Comparison of ENCODE assay signal across 21 cellular contexts in the genomic region with DNA sequence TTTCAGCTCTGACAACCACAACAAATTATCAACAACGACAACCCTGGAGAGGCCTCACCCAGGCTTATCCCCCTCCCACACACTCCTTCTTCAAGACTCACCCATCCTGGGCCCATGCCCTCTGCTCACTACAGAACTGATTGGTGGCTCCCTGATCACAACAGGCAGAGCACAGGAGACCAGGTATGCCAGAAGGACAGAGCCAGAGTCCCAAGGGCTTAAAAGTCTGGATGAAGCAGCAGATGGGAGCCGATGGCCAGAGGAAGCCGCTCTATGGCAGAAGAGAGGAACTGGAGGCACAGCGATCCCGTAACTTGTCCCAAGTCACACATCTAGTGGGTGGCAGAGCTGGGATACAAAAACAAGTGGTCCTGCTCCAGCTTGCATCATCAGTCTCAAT. TPM values are rescaled to one million over a fixed set of nuclear protein-coding genes. Genes with fewer than 3 reads are reported as not detected.
"Had no signal": no experiment of that assay in that cellular context is flagged by ENCODE, and none has a peak within 500 bp of the region (broad histone marks: within the 10 kb centered on the region; RNA-seq: fewer than 3 reads in every experiment).

No MANE protein-coding gene starts in this region.

- H3K27ac Mint-ChIP-seq: activated CD8-positive, alpha-beta T cell treated with anti-CD3 and anti-CD28 coated beads, Interleukin-2, amount 10 ng/mL, durations not matched to agents 7 days and 5 days; activated naive CD8-positive, alpha-beta T cell; immature natural killer cell; natural killer cell had no signal

- ATAC-seq: activated CD8-positive, alpha-beta T cell treated with anti-CD3 and anti-CD28 coated beads, Interleukin-2, amount 10 ng/mL, durations not matched to agents 7 days and 5 days; left colon; mucosa of descending colon; natural killer cell; psoas muscle; stimulated activated naive CD8-positive, alpha-beta T cell treated with anti-CD3 and anti-CD28 coated beads, Interleukin-15, Interleukin-2, amounts not matched to agents 100 U/mL and 50 U/mL, for 24 hours had no signal

- H3K4me3 Mint-ChIP-seq: activated CD8-positive, alpha-beta T cell treated with anti-CD3 and anti-CD28 coated beads, Interleukin-2, amount 10 ng/mL, durations not matched to agents 7 days and 5 days; activated naive CD8-positive, alpha-beta T cell; immature natural killer cell; natural killer cell had no signal

- H3K4me1 Mint-ChIP-seq: immature natural killer cell, natural killer cell had no signal

- H3K4me1 ChIP-seq: breast epithelium, esophagus squamous epithelium, psoas muscle, sigmoid colon, testis had no signal

- H3K9me3 Mint-ChIP-seq: immature natural killer cell, natural killer cell had no signal

- H3K27ac ChIP-seq: breast epithelium, esophagus squamous epithelium, psoas muscle, sigmoid colon, testis, VCaP had no signal

- H3K27me3 ChIP-seq: breast epithelium, sigmoid colon, testis had no signal

- H3K36me3 ChIP-seq: breast epithelium, esophagus squamous epithelium, sigmoid colon had no signal

- H3K27me3 Mint-ChIP-seq: activated naive CD8-positive, alpha-beta T cell had no signal

- H3K36me3 Mint-ChIP-seq: activated naive CD8-positive, alpha-beta T cell; immature natural killer cell; natural killer cell had no signal

- H3K4me3 ChIP-seq: breast epithelium, esophagus squamous epithelium, mucosa of descending colon, psoas muscle, sigmoid colon, testis had no signal

- H3K9me3 ChIP-seq: breast epithelium, esophagus squamous epithelium, mucosa of descending colon, psoas muscle, sigmoid colon, testis had no signal

- DNase-seq: activated CD4-positive, alpha-beta T cell treated with anti-CD3 and anti-CD28 coated beads for 4 hours; activated CD8-positive, alpha-beta T cell treated with anti-CD3 and anti-CD28 coated beads, Interleukin-2, amount 10 ng/mL, durations not matched to agents 7 days and 5 days; activated gamma-delta T cell; amygdala; esophagus squamous epithelium; foreskin fibroblast; glutamatergic neuron; immature natural killer cell; left colon; mucosa of descending colon; natural killer cell; nucleus accumbens; psoas muscle; sigmoid colon; stimulated activated CD4-positive, alpha-beta T cell treated with anti-CD3 and anti-CD28 coated beads, Interleukin-2, amount 100 ng/mL, for 48 hours; stimulated activated naive CD8-positive, alpha-beta T cell treated with anti-CD3 and anti-CD28 coated beads, Interleukin-15, Interleukin-2, amounts not matched to agents 100 U/mL and 50 U/mL, for 24 hours; T-helper 1 cell had no signal

RNA-seq across cellular contexts. Expression of a gene that starts 20.7 kb away (rescaled TPM):
- total RNA-seq: natural killer cell had no signal
